In genomic region chr19:1468274-1469199, GRCh38 we compare ENCODE assay signal across 6 cellular contexts. TPM values are rescaled to one million over a fixed set of nuclear protein-coding genes. Genes with fewer than 3 reads are reported as not detected.
A peak's percentile ranks its signal among the peaks of the same experiment; 100 is the strongest.
DNase-seq lines count a peak whose midpoint lies in the region; TF ChIP-seq lines count a peak whose summit lies in the region.

No MANE protein-coding gene starts in this region.

- H3K4me3 ChIP-seq in epithelial cell of esophagus (ENCODE audit: low read length) (peak overlapping the region; percentile 18), suprapubic skin (peak overlapping the region; percentile 51)

- POLR2A ChIA-PET in activated CD4-positive, alpha-beta T cell treated with anti-CD3 and anti-CD28 coated beads, Interleukin-2, amount 10 ng/mL, durations not matched to agents 7 days and 5 days (lab: Charles Lee): interaction anchor here (0.6 to 1.0 kb wide), 2 partner anchors 11 to 140 kb away, joined by 3 to 4 read pairs; no protein-coding TSS in a partner anchor

- no peaks in the 10 kb centered on the region for H3K9me3 ChIP-seq in suprapubic skin

- no peaks in the 10 kb centered on the region for H3K36me3 Mint-ChIP-seq in activated CD4-positive, alpha-beta T cell treated with anti-CD3 and anti-CD28 coated beads, Interleukin-2, amount 10 ng/mL, durations not matched to agents 7 days and 5 days (ENCODE audit: low read depth)

- no peaks in the 10 kb centered on the region for H3K36me3 ChIP-seq in suprapubic skin

- H3K4me3 Mint-ChIP-seq in activated CD4-positive, alpha-beta T cell treated with anti-CD3 and anti-CD28 coated beads, Interleukin-2, amount 10 ng/mL, durations not matched to agents 7 days and 5 days: no peak overlapping the region

- H3K27me3 ChIP-seq in suprapubic skin: peaks cover 87% of the 10 kb centered on the region

- no peaks in the 10 kb centered on the region for H3K9me3 Mint-ChIP-seq in activated CD4-positive, alpha-beta T cell treated with anti-CD3 and anti-CD28 coated beads, Interleukin-2, amount 10 ng/mL, durations not matched to agents 7 days and 5 days

- H3K4me1 Mint-ChIP-seq in activated CD4-positive, alpha-beta T cell treated with anti-CD3 and anti-CD28 coated beads, Interleukin-2, amount 10 ng/mL, durations not matched to agents 7 days and 5 days: peaks cover 13% of the 10 kb centered on the region

- peak; percentile 57 to 65 for DNase-seq in activated CD4-positive, alpha-beta T cell treated with anti-CD3 and anti-CD28 coated beads, Interleukin-2, amount 50 U/mL, for 48 hours
- no peak for DNase-seq in activated CD4-positive, alpha-beta T cell treated with anti-CD3 and anti-CD28 coated beads, Interleukin-2, amount 10 ng/mL, durations not matched to agents 7 days and 5 days
- DNase-seq in epithelial cell of esophagus (ENCODE audit: low read depth): peak; percentile 78
- no peak for DNase-seq in suprapubic skin (ENCODE audit: low spot score in 2 of 2)
- no peak for DNase-seq in T-helper 1 cell
- no peak for DNase-seq in OCI-M1 (lab: John Stamatoyannopoulos, UW)

- H3K27ac Mint-ChIP-seq in activated CD4-positive, alpha-beta T cell treated with anti-CD3 and anti-CD28 coated beads, Interleukin-2, amount 10 ng/mL, durations not matched to agents 7 days and 5 days: no peak overlapping the region

- TF ChIP-seq EP300 in suprapubic skin (IDR thresholded peaks at IDR 0.05): no peak

- peaks cover 14% of the 10 kb centered on the region for H3K27me3 Mint-ChIP-seq in activated CD4-positive, alpha-beta T cell treated with anti-CD3 and anti-CD28 coated beads, Interleukin-2, amount 10 ng/mL, durations not matched to agents 7 days and 5 days

- peak; percentile 16 for TF ChIP-seq CTCF in epithelial cell of esophagus (IDR thresholded peaks at IDR 0.05; ENCODE audit: insufficient read depth, low read depth, low read length, missing control alignments)
- TF ChIP-seq CTCF in suprapubic skin (IDR thresholded peaks at IDR 0.05): no peak

- 10% methylated on average over 11 of the region's 92 CpGs for WGBS in suprapubic skin

- H3K4me1 ChIP-seq in suprapubic skin: peaks cover 78% of the 10 kb centered on the region

- no peak for TF ChIP-seq POLR2A in suprapubic skin (IDR thresholded peaks at IDR 0.05)

- CTCF ChIA-PET in activated CD4-positive, alpha-beta T cell treated with anti-CD3 and anti-CD28 coated beads, Interleukin-2, amount 10 ng/mL, durations not matched to agents 7 days and 5 days (lab: Charles Lee): interaction anchor here (0.9 to 1.8 kb wide), 4 partner anchors 9 to 24 kb away, joined by 3 to 4 read pairs (median 4); partner anchors contain the start of gene REEP6

- H3K27ac ChIP-seq in suprapubic skin: no peak overlapping the region

RNA-seq across cellular contexts. Expression of gene C19orf25, which starts 10.5 kb away (rescaled TPM):
- 10 to 100 TPM; 33.2 to 40.7 TPM for total RNA-seq in activated CD4-positive, alpha-beta T cell treated with anti-CD3 and anti-CD28 coated beads, Interleukin-2, amount 10 ng/mL, durations not matched to agents 7 days and 5 days
- total RNA-seq in suprapubic skin: 10 to 100 TPM; 25.1 to 41.2 (median 36.4) TPM

RNA-seq across cellular contexts. Expression of gene APC2, which starts 18.6 kb away (rescaled TPM):
- under 1 TPM; 0.02 to 0.10 TPM for total RNA-seq in activated CD4-positive, alpha-beta T cell treated with anti-CD3 and anti-CD28 coated beads, Interleukin-2, amount 10 ng/mL, durations not matched to agents 7 days and 5 days
- total RNA-seq in suprapubic skin: under 1 TPM in 3 of 4 donors, not detected in 1; 0.08 to 0.30 (median 0.26) TPM

RNA-seq across cellular contexts. Expression of gene PCSK4, which starts 21.6 kb away (rescaled TPM):
- 1 to 10 TPM; 3.8 to 4.4 TPM for total RNA-seq in activated CD4-positive, alpha-beta T cell treated with anti-CD3 and anti-CD28 coated beads, Interleukin-2, amount 10 ng/mL, durations not matched to agents 7 days and 5 days
- total RNA-seq in suprapubic skin: 1 to 10 TPM; 1.4 to 6.6 (median 3.8) TPM

RNA-seq across cellular contexts. Expression of gene REEP6, which starts 22.4 kb away (rescaled TPM):
- 1 to 10 TPM; 1.6 to 1.8 TPM for total RNA-seq in activated CD4-positive, alpha-beta T cell treated with anti-CD3 and anti-CD28 coated beads, Interleukin-2, amount 10 ng/mL, durations not matched to agents 7 days and 5 days
- total RNA-seq in suprapubic skin: 10 to 100 TPM in 1 of 4 donors, 1 to 10 TPM in 3; 3.2 to 11.8 (median 8.1) TPM

RNA-seq across cellular contexts. Expression of gene RPS15, which starts 30.3 kb away (rescaled TPM):
- total RNA-seq in activated CD4-positive, alpha-beta T cell treated with anti-CD3 and anti-CD28 coated beads, Interleukin-2, amount 10 ng/mL, durations not matched to agents 7 days and 5 days: 1,000 to 10,000 TPM; 1,158 to 1,387 TPM
- total RNA-seq in suprapubic skin: 1,000 to 10,000 TPM; 1,802 to 3,909 (median 2,793) TPM

Comparison
In these comparisons a context has a peak if more than half of its experiments do, and no peak if none do; other contexts are left out.
1. DNase-seq: peak in activated CD4-positive, alpha-beta T cell treated with anti-CD3 and anti-CD28 coated beads, Interleukin-2, amount 50 U/mL, for 48 hours (2 of 2) and epithelial cell of esophagus (single experiment); none in activated CD4-positive, alpha-beta T cell treated with anti-CD3 and anti-CD28 coated beads, Interleukin-2, amount 10 ng/mL, durations not matched to agents 7 days and 5 days (single experiment), suprapubic skin (0 of 2), T-helper 1 cell (0 of 5) and OCI-M1 (single experiment).